Comparison of ENCODE assay signal across 19 cellular contexts in genomic region chr10:79452174-79452611, GRCh38. TPM values are rescaled to one million over a fixed set of nuclear protein-coding genes. Genes with fewer than 3 reads are reported as not detected.
DNase-seq lines count a peak whose midpoint lies in the region; ATAC-seq and TF ChIP-seq lines count a peak whose summit lies in the region.
"Had no signal": no experiment of that assay in that cellular context is flagged by ENCODE, and none has a peak within 500 bp of the region (broad histone marks: within the 10 kb centered on the region; RNA-seq: fewer than 3 reads in every experiment).

No MANE protein-coding gene starts in this region.

- POLR2A ChIA-PET in activated CD4-positive, alpha-beta T cell treated with anti-CD3 and anti-CD28 coated beads for 36 hours (lab: Charles Lee): no interaction called here

- no peak for TF ChIP-seq CTCF in nephron progenitor cell (IDR thresholded peaks at IDR 0.05)

- H3K36me3 Mint-ChIP-seq in nephron progenitor cell (ENCODE audit: low read depth): no peaks in the 10 kb centered on the region
- no peaks in the 10 kb centered on the region for H3K36me3 Mint-ChIP-seq in activated CD4-positive, alpha-beta T cell treated with anti-CD3 and anti-CD28 coated beads for 36 hours (ENCODE audit: low read depth)
- H3K36me3 Mint-ChIP-seq: activated naive CD8-positive, alpha-beta T cell; naive thymus-derived CD4-positive, alpha-beta T cell had no signal

- DNase-seq in HCEC 1CT (peak; percentile 22), amniotic epithelial cell (ENCODE audit: low read depth) (peak; percentile 78), iris pigment epithelial cell (ENCODE audit: low read depth) (peak; percentile 47), sciatic nerve (ENCODE audit: low spot score) (peak; percentile 55), nephron progenitor cell (no peak), occipital lobe (lab: John Stamatoyannopoulos, UW) (no peak)
- DNase-seq in activated CD4-positive, alpha-beta T cell treated with anti-CD3 and anti-CD28 coated beads for 36 hours: no peak
- DNase-seq: DMS153; foreskin keratinocyte; H7; naive thymus-derived CD4-positive, alpha-beta T cell; SK-N-SH; stimulated activated CD8-positive, alpha-beta memory T cell treated with anti-CD3 and anti-CD28 coated beads, Interleukin-4, amount 100 ng/mL, for 48 hours had no signal

- H3K4me3 Mint-ChIP-seq in nephron progenitor cell: no peak overlapping the region
- H3K4me3 Mint-ChIP-seq in activated CD4-positive, alpha-beta T cell treated with anti-CD3 and anti-CD28 coated beads for 36 hours: no peak overlapping the region
- H3K4me3 Mint-ChIP-seq: activated naive CD8-positive, alpha-beta T cell; naive thymus-derived CD4-positive, alpha-beta T cell; T-helper 2 cell treated with Interferon-gamma antibody and Interleukin-4, amounts not matched to agents 5 μg/mL and 100 μg/mL, for 36 hours had no signal

- H3K9me3 Mint-ChIP-seq in nephron progenitor cell: no peaks in the 10 kb centered on the region
- no peaks in the 10 kb centered on the region for H3K9me3 Mint-ChIP-seq in activated CD4-positive, alpha-beta T cell treated with anti-CD3 and anti-CD28 coated beads for 36 hours (ENCODE audit: low read depth)
- H3K9me3 Mint-ChIP-seq: naive thymus-derived CD4-positive, alpha-beta T cell; T-helper 2 cell treated with Interferon-gamma antibody and Interleukin-4, amounts not matched to agents 5 μg/mL and 100 μg/mL, for 36 hours had no signal

- peaks cover 32% of the 10 kb centered on the region for H3K27me3 Mint-ChIP-seq in nephron progenitor cell (ENCODE audit: low read depth, poor library complexity)
- H3K27me3 Mint-ChIP-seq in activated CD4-positive, alpha-beta T cell treated with anti-CD3 and anti-CD28 coated beads for 36 hours: peaks cover 1% of the 10 kb centered on the region
- H3K27me3 Mint-ChIP-seq: activated naive CD8-positive, alpha-beta T cell had no signal

- peaks cover 39% of the 10 kb centered on the region for H3K4me1 Mint-ChIP-seq in nephron progenitor cell
- no peaks in the 10 kb centered on the region for H3K4me1 Mint-ChIP-seq in activated CD4-positive, alpha-beta T cell treated with anti-CD3 and anti-CD28 coated beads for 36 hours

- intact Hi-C loops in sciatic nerve (cut with DNase I): no loop called here
- intact Hi-C loops in activated CD4-positive, alpha-beta T cell treated with anti-CD3 and anti-CD28 coated beads for 36 hours (cut with DNase I, micrococcal nuclease): no loop called here

- no peak for ATAC-seq in sciatic nerve
- ATAC-seq in activated CD4-positive, alpha-beta T cell treated with anti-CD3 and anti-CD28 coated beads for 36 hours: no peak
- no peak for ATAC-seq in activated CD4-positive, CD25-positive, alpha-beta regulatory T cell treated with anti-CD3 and anti-CD28 coated beads, Interleukin-2, amount 50 U/mL, for 24 hours
- ATAC-seq: body of pancreas; foreskin keratinocyte; left lobe of liver; naive thymus-derived CD4-positive, alpha-beta T cell had no signal

- H3K27ac Mint-ChIP-seq in nephron progenitor cell: no peak overlapping the region
- no peak overlapping the region for H3K27ac Mint-ChIP-seq in activated CD4-positive, alpha-beta T cell treated with anti-CD3 and anti-CD28 coated beads for 36 hours
- H3K27ac Mint-ChIP-seq: activated naive CD8-positive, alpha-beta T cell; progenitor cell of endocrine pancreas; T-helper 2 cell treated with Interferon-gamma antibody and Interleukin-4, amounts not matched to agents 5 μg/mL and 100 μg/mL, for 36 hours had no signal

- CTCF ChIA-PET in activated CD4-positive, alpha-beta T cell treated with anti-CD3 and anti-CD28 coated beads for 36 hours (lab: Charles Lee): interaction anchor here (0.8 kb wide), 1 partner anchor 9 kb away, joined by 4 read pairs; no protein-coding TSS in a partner anchor

RNA-seq across cellular contexts. Expression of gene ZCCHC24, which starts 6.8 kb away (rescaled TPM):
- 150 TPM for total RNA-seq in sciatic nerve
- under 1 TPM; 0.53 to 0.75 TPM for total RNA-seq in activated CD4-positive, alpha-beta T cell treated with anti-CD3 and anti-CD28 coated beads for 36 hours
- 6.2 TPM for total RNA-seq in occipital lobe

Comparison
In these comparisons a context has a peak if more than half of its experiments do, and no peak if none do; other contexts are left out.
1. DNase-seq: peak in HCEC 1CT (single experiment), amniotic epithelial cell (single experiment), iris pigment epithelial cell (single experiment) and sciatic nerve (single experiment); none in nephron progenitor cell (single experiment), activated CD4-positive, alpha-beta T cell treated with anti-CD3 and anti-CD28 coated beads for 36 hours (single experiment) and occipital lobe (single experiment).
2. RNA of gene ZCCHC24, which starts 6.8 kb away (total RNA-seq): 150 TPM in sciatic nerve (single experiment); 6.2 TPM in occipital lobe (single experiment) and 0.53 to 0.75 TPM in activated CD4-positive, alpha-beta T cell treated with anti-CD3 and anti-CD28 coated beads for 36 hours; every median in the first group is over 10 times any median in the second.